In the genomic region with DNA sequence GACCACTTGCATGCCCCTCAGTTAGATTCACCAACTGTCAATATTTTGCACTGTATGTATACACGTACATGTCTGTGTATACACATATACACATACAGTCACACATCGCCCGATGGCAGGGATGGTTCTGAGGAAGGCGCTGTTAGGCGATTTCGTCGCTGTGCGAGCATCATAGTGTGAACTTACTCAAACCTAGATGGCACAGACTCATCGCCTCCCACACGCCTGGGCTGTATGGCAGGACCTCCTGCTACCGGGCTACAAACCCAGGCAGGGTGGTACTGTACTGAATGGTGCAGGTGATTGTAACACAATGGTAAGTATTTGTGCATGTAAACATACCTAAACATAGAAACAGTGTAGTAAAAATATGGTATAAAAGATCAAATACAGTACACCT, we compare ENCODE assay signal across 7 cellular contexts. TPM values are rescaled to one million over a fixed set of nuclear protein-coding genes. Genes with fewer than 3 reads are reported as not detected.
DNase-seq lines count a peak whose midpoint lies in the region; TF ChIP-seq lines count a peak whose summit lies in the region.
"Not testable (repeated sequence)": the region's sequence is repeated elsewhere in the genome, so short reads cannot be mapped to it uniquely, and the experiment has no call there.

No MANE protein-coding gene starts in this region.

- peak overlapping the region; percentile 71 for H3K4me3 Mint-ChIP-seq in glutamatergic neuron (ENCODE audit: unreplicated experiment)

- H3K27ac Mint-ChIP-seq in glutamatergic neuron (ENCODE audit: unreplicated experiment): peak overlapping the region; percentile 85

- not testable (repeated sequence) for TF ChIP-seq EP300 in sigmoid colon (IDR thresholded peaks at IDR 0.05); stomach (IDR thresholded peaks at IDR 0.05)

- H3K36me3 Mint-ChIP-seq in glutamatergic neuron (ENCODE audit: unreplicated experiment): peaks cover 13% of the 10 kb centered on the region

- not testable (repeated sequence) for H3K36me3 ChIP-seq in BE2C, sigmoid colon, stomach

- peaks cover 39% of the 10 kb centered on the region for H3K4me1 Mint-ChIP-seq in glutamatergic neuron (ENCODE audit: low read depth, unreplicated experiment)

- TF ChIP-seq CTCF in BE2C (IDR thresholded peaks at IDR 0.05; ENCODE audit: low read depth, low read length); glutamatergic neuron (IDR thresholded peaks at IDR 0.05; ENCODE audit: partially characterized antibody, unreplicated experiment); sigmoid colon (IDR thresholded peaks at IDR 0.05); stomach (IDR thresholded peaks at IDR 0.05): not testable (repeated sequence)

- DNase-seq in BE2C: peak; percentile 22
- peak; percentile 43 for DNase-seq in activated effector memory CD4-positive, alpha-beta T cell treated with anti-CD3 and anti-CD28 coated beads, Interleukin-2, amount 50 U/mL, for 16 hours
- DNase-seq in glutamatergic neuron: not testable (repeated sequence)
- DNase-seq in mesenteric fat pad (ENCODE audit: low spot score): peak; percentile 35
- peak; percentile 43 for DNase-seq in posterior vena cava (ENCODE audit: low spot score)
- peak; percentile 40 for DNase-seq in sigmoid colon
- DNase-seq in stomach: peak; percentile 17

- H3K4me1 ChIP-seq in BE2C: peaks cover 16% of the 10 kb centered on the region
- not testable (repeated sequence) for H3K4me1 ChIP-seq in sigmoid colon, stomach

- not testable (repeated sequence) for TF ChIP-seq POLR2A in sigmoid colon (IDR thresholded peaks at IDR 0.05); stomach (IDR thresholded peaks at IDR 0.05)

- not testable (repeated sequence) for H3K27me3 Mint-ChIP-seq in glutamatergic neuron (ENCODE audit: unreplicated experiment)

- not testable (repeated sequence) for H3K27ac ChIP-seq in sigmoid colon, stomach

- WGBS in sigmoid colon, 2 donors: 91 to 94% methylated on average over 10 of the region's 11 CpGs
- 80 to 94% (median 91%) methylated on average over 10 to 11 of the region's 11 CpGs for WGBS in stomach, 5 donors

- H3K27me3 ChIP-seq in BE2C, sigmoid colon, stomach: not testable (repeated sequence)

- not testable (repeated sequence) for H3K9me3 ChIP-seq in BE2C, sigmoid colon, stomach

- H3K9me3 Mint-ChIP-seq in glutamatergic neuron (ENCODE audit: unreplicated experiment): peaks cover 13% of the 10 kb centered on the region

- intact Hi-C loops in posterior vena cava (cut with DNase I); sigmoid colon (cut with DNase I); stomach (cut with DNase I; ENCODE audit: low total_unique reads): not testable (repeated sequence)

- peak overlapping the region; percentile 65 for H3K4me3 ChIP-seq in BE2C (ENCODE audit: low read depth, low read length)
- H3K4me3 ChIP-seq in sigmoid colon, stomach: not testable (repeated sequence)

RNA-seq across cellular contexts. Expression of a gene that starts 57.2 kb away (rescaled TPM):
- polyA plus RNA-seq in BE2C (2012; ENCODE audit: insufficient read depth, insufficient read length, low read depth): 74.0 TPM
- total RNA-seq in glutamatergic neuron (ENCODE audit: unreplicated experiment) (68.5 TPM), mesenteric fat pad (116 TPM), posterior vena cava (100 to 1,000 TPM in 1 of 2 donors, 10 to 100 TPM in 1; 97.9 to 147 TPM), sigmoid colon (100 to 1,000 TPM in 2 of 4 donors, 10 to 100 TPM in 2; 85.3 to 127 (median 99.6) TPM), stomach (10 to 100 TPM; 32.5 to 92.0 (median 64.2) TPM)
- polyA plus RNA-seq in sigmoid colon (100 to 1,000 TPM in 1 of 3 donors, 10 to 100 TPM in 2; 25.2 to 123 (median 44.2) TPM), stomach (10 to 100 TPM; 31.5 to 79.9 (median 41.4) TPM)
